Comparison of ENCODE assay signal across 35 cellular contexts in the genomic region with DNA sequence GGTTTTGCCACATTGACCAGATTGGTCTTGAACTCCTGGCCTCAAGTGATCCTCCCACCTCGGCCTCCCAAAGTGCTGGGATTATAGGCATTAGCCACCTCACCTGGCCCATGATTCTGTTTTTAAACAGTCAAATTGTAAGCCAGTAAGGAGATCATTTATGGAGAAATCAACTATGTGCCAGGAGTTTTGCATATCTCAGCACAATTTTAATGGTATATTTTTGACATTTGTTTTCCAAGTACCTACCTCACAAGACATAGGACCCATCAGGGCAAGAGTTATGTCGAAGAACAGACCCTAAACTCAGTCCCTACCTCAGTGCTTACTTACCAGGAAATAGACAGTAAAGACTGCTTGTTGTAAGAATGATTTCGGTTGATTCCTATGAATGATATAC.
"Had no signal": no experiment of that assay in that cellular context is flagged by ENCODE, and none has a peak within 500 bp of the region (broad histone marks: within the 10 kb centered on the region; RNA-seq: fewer than 3 reads in every experiment).

No MANE protein-coding gene starts in this region.

- H3K9me3 Mint-ChIP-seq: activated B cell treated with CpG ODN at 0.5 μM for 24 hours; activated CD4-positive, alpha-beta memory T cell treated with anti-CD3 and anti-CD28 coated beads for 36 hours; activated CD4-positive, alpha-beta T cell treated with anti-CD3 and anti-CD28 coated beads, Interleukin-2, amount 10 ng/mL, durations not matched to agents 24 days and 14 days; activated CD8-positive, alpha-beta T cell treated with anti-CD3 and anti-CD28 coated beads for 36 hours; activated naive CD4-positive, alpha-beta T cell treated with anti-CD3 and anti-CD28 coated beads for 36 hours; activated naive CD8-positive, alpha-beta T cell treated with anti-CD3 and anti-CD28 coated beads, Interleukin-2, amount 10 ng/mL, durations not matched to agents 7 days and 5 days; activated naive CD8-positive, alpha-beta T cell treated with anti-CD3 and anti-CD28 coated beads, Interleukin-2, amount 50 U/mL, for 24 hours; T-helper 1 cell treated with Interleukin-12 subunit alpha and Interleukin-12 subunit beta and Interleukin-4 antibody, amounts not matched to agents 30 μg/mL and 1 μg/mL, for 36 hours; T-helper 2 cell treated with Interferon-gamma antibody and Interleukin-4, amounts not matched to agents 5 μg/mL and 100 μg/mL, for 36 hours had no signal

- H3K36me3 Mint-ChIP-seq: activated CD4-positive, alpha-beta memory T cell treated with anti-CD3 and anti-CD28 coated beads for 36 hours; activated naive CD8-positive, alpha-beta T cell; activated naive CD8-positive, alpha-beta T cell treated with anti-CD3 and anti-CD28 coated beads, Interleukin-2, amount 10 ng/mL, durations not matched to agents 7 days and 5 days; brain had no signal

- H3K4me3 ChIP-seq: ascending aorta, colonic mucosa had no signal

- H3K4me1 ChIP-seq: colonic mucosa had no signal

- H3K27me3 Mint-ChIP-seq: activated B cell treated with CpG ODN at 0.5 μM for 24 hours, brain had no signal

- H3K4me1 Mint-ChIP-seq: activated T-helper 17 cell treated with anti-CD3 and anti-CD28 coated beads, Interleukin-2, amount 50 U/mL, for 72 hours had no signal

- DNase-seq: activated B cell treated with CpG ODN at 0.5 μM for 24 hours; activated CD4-positive, alpha-beta memory T cell treated with anti-CD3 and anti-CD28 coated beads for 36 hours; activated CD4-positive, alpha-beta T cell treated with anti-CD3 and anti-CD28 coated beads for 4 hours; activated CD4-positive, alpha-beta T cell treated with anti-CD3 and anti-CD28 coated beads, Interleukin-2, amount 10 ng/mL, durations not matched to agents 24 days and 14 days; activated CD4-positive, alpha-beta T cell treated with anti-CD3 and anti-CD28 coated beads, Interleukin-2, amount 50 U/mL, for 1 hour; activated CD4-positive, alpha-beta T cell treated with anti-CD3 and anti-CD28 coated beads, Interleukin-2, amount 50 U/mL, for 4 hours; activated CD4-positive, CD25-positive, alpha-beta regulatory T cell treated with anti-CD3 and anti-CD28 coated beads, Interleukin-2, amount 50 U/mL, for 72 hours; activated CD8-positive, alpha-beta memory T cell treated with anti-CD3 and anti-CD28 coated beads, Interleukin-2, amount 50 U/mL, for 4 hours; activated CD8-positive, alpha-beta T cell treated with anti-CD3 and anti-CD28 coated beads for 36 hours; activated effector memory CD4-positive, alpha-beta T cell treated with anti-CD3 and anti-CD28 coated beads, Interleukin-2, amount 50 U/mL, for 16 hours; activated gamma-delta T cell treated with Interleukin-2 at 50 U/mL for 16 hours; activated naive CD4-positive, alpha-beta T cell; activated naive CD4-positive, alpha-beta T cell treated with anti-CD3 and anti-CD28 coated beads for 36 hours; activated naive CD8-positive, alpha-beta T cell treated with anti-CD3 and anti-CD28 coated beads, Interleukin-2, amount 10 ng/mL, durations not matched to agents 7 days and 5 days; activated naive CD8-positive, alpha-beta T cell treated with anti-CD3 and anti-CD28 coated beads, Interleukin-2, amount 50 U/mL, for 24 hours; activated T-cell treated with anti-CD3 and anti-CD28 coated beads for 4 hours; activated T-cell treated with anti-CD3 and anti-CD28 coated beads, Interleukin-2, amount 50 U/mL, for 1 hour; activated T-cell treated with anti-CD3 and anti-CD28 coated beads, Interleukin-2, amount 50 U/mL, for 4 hours; activated T-cell treated with anti-CD3 and anti-CD28 coated beads, Interleukin-2, amount 50 U/mL, for 72 hours; amygdala; anterior cingulate cortex; central memory CD4-positive, alpha-beta T cell; colonic mucosa; T-helper 2 cell; T-helper 9 cell had no signal

- H3K27me3 ChIP-seq: ascending aorta, colonic mucosa had no signal

- H3K4me3 Mint-ChIP-seq: activated B cell treated with CpG ODN at 0.5 μM for 24 hours; activated CD4-positive, alpha-beta memory T cell treated with anti-CD3 and anti-CD28 coated beads for 36 hours; activated CD4-positive, alpha-beta T cell treated with anti-CD3 and anti-CD28 coated beads, Interleukin-2, amount 10 ng/mL, durations not matched to agents 24 days and 14 days; activated CD8-positive, alpha-beta T cell treated with anti-CD3 and anti-CD28 coated beads for 36 hours; activated naive CD4-positive, alpha-beta T cell treated with anti-CD3 and anti-CD28 coated beads for 36 hours; activated naive CD4-positive, alpha-beta T cell treated with anti-CD3 and anti-CD28 coated beads, Interleukin-2, amount 50 U/mL, for 24 hours; activated naive CD8-positive, alpha-beta T cell; activated naive CD8-positive, alpha-beta T cell treated with anti-CD3 and anti-CD28 coated beads, Interleukin-2, amount 10 ng/mL, durations not matched to agents 7 days and 5 days; activated naive CD8-positive, alpha-beta T cell treated with anti-CD3 and anti-CD28 coated beads, Interleukin-2, amount 50 U/mL, for 24 hours; activated T-cell treated with anti-CD3 and anti-CD28 coated beads, Interleukin-2, amount 50 U/mL, for 4 hours; activated T-cell treated with anti-CD3 and anti-CD28 coated beads, Interleukin-2, amount 50 U/mL, for 72 hours; activated T-helper 1 cell treated with anti-CD3 and anti-CD28 coated beads, Interleukin-12 subunit alpha, Interleukin-12 subunit beta, Interleukin-2, Interleukin-4 antibody, amounts not matched to agents 30 ng/mL and 10 ng/mL and 1 ng/mL, durations not matched to agents 14 hours and 24 hours and 36 hours; activated T-helper 17 cell treated with anti-CD3 and anti-CD28 coated beads, Interleukin-2, amount 50 U/mL, for 72 hours; brain; T-helper 1 cell treated with Interleukin-12 subunit alpha and Interleukin-12 subunit beta and Interleukin-4 antibody, amounts not matched to agents 30 μg/mL and 1 μg/mL, for 36 hours; T-helper 2 cell treated with Interferon-gamma antibody and Interleukin-4, amounts not matched to agents 5 μg/mL and 100 μg/mL, for 36 hours had no signal

- H3K27ac Mint-ChIP-seq: activated B cell treated with CpG ODN at 0.5 μM for 24 hours; activated CD4-positive, alpha-beta memory T cell treated with anti-CD3 and anti-CD28 coated beads for 36 hours; activated CD4-positive, alpha-beta T cell treated with anti-CD3 and anti-CD28 coated beads, Interleukin-2, amount 10 ng/mL, durations not matched to agents 24 days and 14 days; activated CD8-positive, alpha-beta T cell treated with anti-CD3 and anti-CD28 coated beads for 36 hours; activated naive CD4-positive, alpha-beta T cell treated with anti-CD3 and anti-CD28 coated beads for 36 hours; activated naive CD4-positive, alpha-beta T cell treated with anti-CD3 and anti-CD28 coated beads, Interleukin-2, amount 50 U/mL, for 24 hours; activated naive CD8-positive, alpha-beta T cell; activated naive CD8-positive, alpha-beta T cell treated with anti-CD3 and anti-CD28 coated beads, Interleukin-2, amount 10 ng/mL, durations not matched to agents 7 days and 5 days; activated naive CD8-positive, alpha-beta T cell treated with anti-CD3 and anti-CD28 coated beads, Interleukin-2, amount 50 U/mL, for 24 hours; activated T-cell treated with anti-CD3 and anti-CD28 coated beads, Interleukin-2, amount 50 U/mL, for 72 hours; activated T-helper 1 cell treated with anti-CD3 and anti-CD28 coated beads, Interleukin-12 subunit alpha, Interleukin-12 subunit beta, Interleukin-2, Interleukin-4 antibody, amounts not matched to agents 30 ng/mL and 10 ng/mL and 1 ng/mL, durations not matched to agents 14 hours and 24 hours and 36 hours; activated T-helper 17 cell treated with anti-CD3 and anti-CD28 coated beads, Interleukin-2, amount 50 U/mL, for 72 hours; T-helper 1 cell treated with Interleukin-12 subunit alpha and Interleukin-12 subunit beta and Interleukin-4 antibody, amounts not matched to agents 30 μg/mL and 1 μg/mL, for 36 hours; T-helper 2 cell treated with Interferon-gamma antibody and Interleukin-4, amounts not matched to agents 5 μg/mL and 100 μg/mL, for 36 hours had no signal

- H3K9me3 ChIP-seq: ascending aorta, colonic mucosa had no signal

- H3K27ac ChIP-seq: ascending aorta, colonic mucosa, VCaP had no signal

- ATAC-seq: activated CD8-positive, alpha-beta T cell treated with anti-CD3 and anti-CD28 coated beads for 36 hours; activated naive CD8-positive, alpha-beta T cell treated with anti-CD3 and anti-CD28 coated beads, Interleukin-2, amount 50 U/mL, for 24 hours; activated T-cell treated with anti-CD3 and anti-CD28 coated beads, Interleukin-2, amount 50 U/mL, for 4 hours; activated T-cell treated with anti-CD3 and anti-CD28 coated beads, Interleukin-2, amount 50 U/mL, for 72 hours; activated T-helper 17 cell treated with anti-CD3 and anti-CD28 coated beads, Interleukin-2, amount 50 U/mL, for 72 hours had no signal

- H3K36me3 ChIP-seq: ascending aorta, colonic mucosa had no signal

- FAIRE-seq: TTC549 had no signal
